ENCODE assay signal across 14 cellular contexts in the genomic region with DNA sequence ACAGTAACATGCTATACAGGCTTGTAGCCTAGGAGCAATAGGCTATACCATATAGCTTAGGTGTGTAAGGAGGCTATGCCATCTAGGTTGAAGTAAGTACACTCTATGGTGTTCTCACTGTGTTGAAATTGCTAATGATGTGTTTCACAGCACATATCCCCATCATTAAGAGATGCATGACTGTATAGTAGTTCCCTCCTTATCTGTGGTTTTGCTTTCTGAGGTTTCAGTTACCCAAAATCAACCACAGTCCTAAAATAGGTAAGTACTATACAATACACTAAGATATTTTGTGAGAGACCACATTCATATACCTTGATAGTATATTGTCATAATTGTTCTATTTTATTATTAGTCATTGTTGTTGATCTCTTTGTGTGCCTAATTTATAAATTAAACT. TPM values are rescaled to one million over a fixed set of nuclear protein-coding genes. Genes with fewer than 3 reads are reported as not detected.
DNase-seq lines count a peak whose midpoint lies in the region; ATAC-seq, FAIRE-seq and TF ChIP-seq lines count a peak whose summit lies in the region.
"Had no signal": no experiment of that assay in that cellular context is flagged by ENCODE, and none has a peak within 500 bp of the region (broad histone marks: within the 10 kb centered on the region; RNA-seq: fewer than 3 reads in every experiment).

No MANE protein-coding gene starts in this region.

- no peaks in the 10 kb centered on the region for H3K9me3 ChIP-seq in stomach
- H3K9me3 ChIP-seq: psoas muscle had no signal

- no peak for TF ChIP-seq CTCF in stomach (IDR thresholded peaks at IDR 0.05)

- H3K4me3 Mint-ChIP-seq in stimulated activated effector memory CD8-positive, alpha-beta T cell treated with anti-CD3 and anti-CD28 coated beads, Interleukin-12 subunit alpha, Interleukin-12 subunit beta, amount 100 ng/mL, for 72 hours: no peak overlapping the region

- H3K36me3 Mint-ChIP-seq in stimulated activated effector memory CD8-positive, alpha-beta T cell treated with anti-CD3 and anti-CD28 coated beads, Interleukin-12 subunit alpha, Interleukin-12 subunit beta, amount 100 ng/mL, for 72 hours: no peaks in the 10 kb centered on the region

- ATAC-seq in GM19372 (IDR thresholded peaks at IDR 0.05; ENCODE audit: low read depth, unreplicated experiment): peak; percentile 83
- ATAC-seq in HG02642 (IDR thresholded peaks at IDR 0.05; ENCODE audit: poor library complexity, unreplicated experiment): peak; percentile 84
- ATAC-seq in HG03378 (IDR thresholded peaks at IDR 0.05; ENCODE audit: unreplicated experiment): peak; percentile 96
- peak; percentile 24 for ATAC-seq in stimulated activated effector memory CD8-positive, alpha-beta T cell treated with anti-CD3 and anti-CD28 coated beads, Interleukin-12 subunit alpha, Interleukin-12 subunit beta, amount 100 ng/mL, for 72 hours
- ATAC-seq: psoas muscle had no signal

- H3K27ac Mint-ChIP-seq in stimulated activated effector memory CD8-positive, alpha-beta T cell treated with anti-CD3 and anti-CD28 coated beads, Interleukin-12 subunit alpha, Interleukin-12 subunit beta, amount 100 ng/mL, for 72 hours: no peak overlapping the region

- H3K27ac ChIP-seq in stomach: no peak overlapping the region
- H3K27ac ChIP-seq: brain microvascular endothelial cell, hepatocyte, psoas muscle had no signal

- no peaks in the 10 kb centered on the region for H3K4me1 ChIP-seq in stomach
- H3K4me1 ChIP-seq: psoas muscle had no signal

- no peaks in the 10 kb centered on the region for H3K4me1 Mint-ChIP-seq in stimulated activated effector memory CD8-positive, alpha-beta T cell treated with anti-CD3 and anti-CD28 coated beads, Interleukin-12 subunit alpha, Interleukin-12 subunit beta, amount 100 ng/mL, for 72 hours

- TF ChIP-seq POLR2A in stomach (IDR thresholded peaks at IDR 0.05): no peak

- no peak for DNase-seq in stimulated activated effector memory CD8-positive, alpha-beta T cell treated with anti-CD3 and anti-CD28 coated beads, Interleukin-12 subunit alpha, Interleukin-12 subunit beta, amount 100 ng/mL, for 72 hours (ENCODE audit: low spot score in 2 of 2)
- DNase-seq in stomach (no peak), HTR-8/SVneo (ENCODE audit: insufficient read length, low spot score) (no peak)
- no peak for DNase-seq in activated CD4-positive, alpha-beta T cell treated with anti-CD3 and anti-CD28 coated beads for 4 hours
- DNase-seq: brain microvascular endothelial cell, Calu3, mesendoderm, NCI-H2029, psoas muscle, RPMI8226 had no signal

- no peaks in the 10 kb centered on the region for H3K27me3 ChIP-seq in stomach
- H3K27me3 ChIP-seq: brain microvascular endothelial cell, hepatocyte had no signal

- intact Hi-C loops in stomach (cut with DNase I; ENCODE audit: low total_unique reads): no loop called here

- H3K36me3 ChIP-seq in stomach: no peaks in the 10 kb centered on the region
- H3K36me3 ChIP-seq: brain microvascular endothelial cell had no signal

- H3K9me3 Mint-ChIP-seq in stimulated activated effector memory CD8-positive, alpha-beta T cell treated with anti-CD3 and anti-CD28 coated beads, Interleukin-12 subunit alpha, Interleukin-12 subunit beta, amount 100 ng/mL, for 72 hours: peaks cover 3% of the 10 kb centered on the region

- TF ChIP-seq EP300 in stomach (IDR thresholded peaks at IDR 0.05): no peak

- H3K4me3 ChIP-seq in stomach: no peak overlapping the region
- H3K4me3 ChIP-seq: hepatocyte, psoas muscle had no signal

- FAIRE-seq in HTR-8/SVneo (lab: Jason Lieb, UNC): no peak

RNA-seq across cellular contexts. Expression of a gene that starts 12.7 kb away (rescaled TPM):
- 10 to 100 TPM in 2 of 5 donors, 1 to 10 TPM in 3; 1.8 to 12.9 (median 8.7) TPM for total RNA-seq in stomach
- 1 to 10 TPM; 2.4 to 2.7 (median 2.4) TPM for polyA plus RNA-seq in stomach

Comparison
In these comparisons a context has a peak if more than half of its experiments do, and no peak if none do; other contexts are left out.
1. ATAC-seq: peak in every context shown above with its lines; median percentile 96 in HG03378; 84 in HG02642; 83 in GM19372; 24 in stimulated activated effector memory CD8-positive, alpha-beta T cell treated with anti-CD3 and anti-CD28 coated beads, Interleukin-12 subunit alpha, Interleukin-12 subunit beta, amount 100 ng/mL, for 72 hours.